27 cellular contexts compared by ENCODE assay signal in the genomic region with DNA sequence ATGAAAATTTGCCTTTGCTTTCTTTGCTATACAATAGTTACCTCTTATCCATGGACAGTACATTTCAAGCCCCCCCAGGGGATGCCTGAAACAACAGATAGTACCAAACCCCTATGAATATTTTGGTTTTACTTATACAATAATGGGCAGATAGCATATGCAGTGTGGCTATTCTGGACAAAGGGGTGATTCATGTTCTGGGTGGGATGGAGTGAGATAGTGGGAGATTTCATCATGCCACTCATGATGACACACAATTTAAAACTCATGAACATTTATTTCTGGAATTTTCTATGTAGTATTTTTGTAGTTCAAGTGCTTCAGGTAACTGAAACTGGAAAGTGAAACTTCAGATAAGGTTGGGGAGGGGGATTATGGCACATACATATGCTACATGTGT. TPM values are rescaled to one million over a fixed set of nuclear protein-coding genes. Genes with fewer than 3 reads are reported as not detected.
DNase-seq lines count a peak whose midpoint lies in the region; TF ChIP-seq lines count a peak whose summit lies in the region.
"Had no signal": no experiment of that assay in that cellular context is flagged by ENCODE, and none has a peak within 500 bp of the region (broad histone marks: within the 10 kb centered on the region; RNA-seq: fewer than 3 reads in every experiment).

No MANE protein-coding gene starts in this region.

- H3K27ac Mint-ChIP-seq in MCF 10A (ENCODE audit: low read depth, unreplicated experiment) (peak overlapping the region; percentile 59), endothelial cell (ENCODE audit: unreplicated experiment) (no peak overlapping the region)
- H3K27ac Mint-ChIP-seq: stimulated activated memory B cell treated with anti-CD40 and anti-IgM and Interleukin-4, amounts not matched to agents 10 μg/mL and 1 μg/mL and 100 μg/mL, for 72 hours had no signal

- CTCF ChIA-PET in MCF 10A (lab: Yijun Ruan, JAX) = no interaction called here

- no peak for TF ChIP-seq POLR2A in breast epithelium (IDR thresholded peaks at IDR 0.05)

- H3K36me3 ChIP-seq in breast epithelium = no peaks in the 10 kb centered on the region
- H3K36me3 ChIP-seq in adipocyte (ENCODE audit: control insufficient read depth, insufficient read depth, low read length, severe bottlenecking) = no peaks in the 10 kb centered on the region
- H3K36me3 ChIP-seq: BLaER1, left ventricle myocardium inferior had no signal

- no peak overlapping the region for H3K27ac ChIP-seq in breast epithelium
- H3K27ac ChIP-seq: BLaER1, gastrocnemius medialis, left ventricle myocardium inferior had no signal

- peaks cover 44% of the 10 kb centered on the region for H3K4me1 Mint-ChIP-seq in MCF 10A (ENCODE audit: insufficient read depth, unreplicated experiment)
- H3K4me1 Mint-ChIP-seq in endothelial cell (ENCODE audit: unreplicated experiment) = peaks cover 8% of the 10 kb centered on the region

- H3K27me3 ChIP-seq in breast epithelium (no peaks in the 10 kb centered on the region), adipocyte (replicated peaks; ENCODE audit: control insufficient read depth, insufficient read depth, low read length) (no peaks in the 10 kb centered on the region)
- H3K27me3 ChIP-seq: BLaER1, gastrocnemius medialis had no signal

- no TSS peak for BruUV-seq in MCF 10A (replicated peaks; lab: Mats Ljungman, UMichigan)

- H3K4me1 ChIP-seq in breast epithelium = no peaks in the 10 kb centered on the region
- H3K4me1 ChIP-seq in adipocyte (ENCODE audit: control insufficient read depth, insufficient read depth, low read length) = peaks cover 19% of the 10 kb centered on the region

- DNase-seq in MCF 10A (ENCODE audit: unreplicated experiment) (no peak), breast epithelium (ENCODE audit: low spot score in 2 of 2) (no peak), adipocyte (ENCODE audit: low read depth) (peak; percentile 38), fibroblast of peridontal ligament (ENCODE audit: extremely low read depth) (peak; percentile 40), endothelial cell (ENCODE audit: low spot score) (no peak), SW 1271 (lab: John Stamatoyannopoulos, UW) (no peak), MV-4-11 (lab: John Stamatoyannopoulos, UW) (no peak), T-helper 9 cell (no peak)
- DNase-seq: ACHN; activated CD4-positive, alpha-beta T cell treated with anti-CD3 and anti-CD28 coated beads for 48 hours; activated naive CD4-positive, alpha-beta T cell treated with anti-CD3 and anti-CD28 coated beads, Interleukin-2, amount 50 U/mL, for 16 hours; Caco-2; DMS79; gastrocnemius medialis; H9; hippocampal formation; immature natural killer cell; left ventricle myocardium inferior; naive B cell; NCI-H2081; NCI-H345; nucleus accumbens; OCI-M1; SIG-M5; small intestine had no signal

- H3K9ac ChIP-seq in adipocyte (ENCODE audit: low read length) = no peak overlapping the region
- H3K9ac ChIP-seq: BLaER1 had no signal

- POLR2A ChIA-PET in MCF 10A (lab: Yijun Ruan, JAX) = no interaction called here

- no peak for TF ChIP-seq CTCF in MCF 10A (IDR thresholded peaks at IDR 0.05; ENCODE audit: unreplicated experiment)
- TF ChIP-seq CTCF in breast epithelium (IDR thresholded peaks at IDR 0.05) = no peak
- no peak for TF ChIP-seq CTCF in endothelial cell (IDR thresholded peaks at IDR 0.05; ENCODE audit: unreplicated experiment)

- H3K4me3 ChIP-seq in breast epithelium (no peak overlapping the region), adipocyte (ENCODE audit: low read length) (no peak overlapping the region)
- H3K4me3 ChIP-seq: BLaER1, gastrocnemius medialis, left ventricle myocardium inferior had no signal

- intact Hi-C loops in MCF 10A (cut with micrococcal nuclease) (no loop called here), breast epithelium (cut with DNase I; ENCODE audit: low total_unique reads) (no loop called here)

- H3K27me3 Mint-ChIP-seq in MCF 10A (ENCODE audit: insufficient read depth, unreplicated experiment) (no peaks in the 10 kb centered on the region), endothelial cell (ENCODE audit: unreplicated experiment) (peaks cover 1% of the 10 kb centered on the region)
- H3K27me3 Mint-ChIP-seq: naive B cell; stimulated activated memory B cell treated with anti-CD40 and anti-IgM and Interleukin-4, amounts not matched to agents 10 μg/mL and 1 μg/mL and 100 μg/mL, for 72 hours had no signal

- peaks cover 0 to 8% of the 10 kb centered on the region in 2 donors for H3K9me3 ChIP-seq in breast epithelium
- peaks cover 7% of the 10 kb centered on the region for H3K9me3 ChIP-seq in adipocyte (ENCODE audit: control insufficient read depth, low read length)
- H3K9me3 ChIP-seq: gastrocnemius medialis had no signal

- H3K9me3 Mint-ChIP-seq in MCF 10A (ENCODE audit: unreplicated experiment) (peaks cover 13% of the 10 kb centered on the region), endothelial cell (ENCODE audit: unreplicated experiment) (no peaks in the 10 kb centered on the region)
- H3K9me3 Mint-ChIP-seq: immature natural killer cell; stimulated activated memory B cell treated with anti-CD40 and anti-IgM and Interleukin-4, amounts not matched to agents 10 μg/mL and 1 μg/mL and 100 μg/mL, for 72 hours had no signal

- no peak overlapping the region for H3K4me3 Mint-ChIP-seq in MCF 10A (ENCODE audit: unreplicated experiment)
- no peak overlapping the region for H3K4me3 Mint-ChIP-seq in endothelial cell (ENCODE audit: unreplicated experiment)
- H3K4me3 Mint-ChIP-seq: H9; immature natural killer cell; stimulated activated memory B cell treated with anti-CD40 and anti-IgM and Interleukin-4, amounts not matched to agents 10 μg/mL and 1 μg/mL and 100 μg/mL, for 72 hours had no signal

- H3K36me3 Mint-ChIP-seq in MCF 10A (ENCODE audit: insufficient read depth, unreplicated experiment) (peaks cover 22% of the 10 kb centered on the region), endothelial cell (ENCODE audit: low read depth, unreplicated experiment) (peaks cover 3% of the 10 kb centered on the region)
- H3K36me3 Mint-ChIP-seq: naive B cell had no signal

RNA-seq across cellular contexts. Expression of a gene that starts 12.0 kb away (rescaled TPM):
- total RNA-seq in MCF 10A (2022) = 24.5 and 25.6 TPM in 2 replicates
- 10 to 100 TPM; 36.8 to 42.9 (median 42.6) TPM for total RNA-seq in breast epithelium
- 92.6 TPM for total RNA-seq in endothelial cell (ENCODE audit: unreplicated experiment)

Comparison
In these comparisons a context has a peak if more than half of its experiments do, and no peak if none do; other contexts are left out.
1. DNase-seq: peak in adipocyte (single experiment) and fibroblast of peridontal ligament (single experiment); none in MCF 10A (single experiment), breast epithelium (0 of 2), endothelial cell (single experiment), SW 1271 (0 of 2), MV-4-11 (single experiment) and T-helper 9 cell (single experiment).